In the genomic region with DNA sequence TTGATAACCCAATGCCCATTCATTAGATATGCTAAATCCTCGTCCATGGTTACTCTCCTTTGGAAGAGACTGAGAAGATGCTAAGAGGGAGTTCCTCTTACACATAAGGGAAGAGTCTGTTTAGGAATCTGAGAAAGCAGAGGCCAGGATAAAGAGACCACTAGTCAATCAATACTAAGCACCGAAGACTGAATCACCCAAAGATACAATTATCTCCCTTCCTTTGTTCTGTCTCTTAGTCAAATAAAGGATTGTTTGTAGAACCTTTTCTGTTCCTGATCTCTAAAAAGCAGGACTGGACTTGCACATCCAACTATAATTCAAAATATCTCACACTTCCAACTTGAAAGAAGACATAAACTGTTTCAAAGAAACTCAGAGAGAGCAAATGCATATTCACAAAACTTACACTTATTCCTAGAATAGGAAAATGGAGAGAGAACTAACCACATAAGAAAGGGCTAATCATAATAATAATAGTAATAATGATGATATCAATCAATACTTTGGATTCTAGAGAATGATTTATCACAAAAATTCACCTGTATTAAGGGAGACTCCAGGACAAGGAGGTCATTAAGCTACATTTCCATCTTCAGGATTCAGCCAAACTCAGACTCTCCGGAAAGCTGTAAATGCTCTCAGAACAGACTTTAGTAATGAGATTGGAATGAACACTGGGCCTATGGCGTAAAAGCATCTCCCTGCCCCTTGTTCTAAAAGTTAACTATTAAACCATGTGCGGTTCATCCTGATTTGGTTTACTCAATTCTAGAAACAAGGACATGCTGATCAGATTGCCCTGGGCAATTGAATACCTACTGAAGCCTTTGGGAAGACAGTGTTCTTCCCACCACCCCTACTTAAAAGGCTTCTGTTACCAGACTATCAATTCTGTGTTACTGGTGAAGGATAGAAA, we compare ENCODE assay signal across 9 cellular contexts.
A peak's percentile ranks its signal among the peaks of the same experiment; 100 is the strongest.
DNase-seq lines count a peak whose midpoint lies in the region; ATAC-seq and TF ChIP-seq lines count a peak whose summit lies in the region.
"Had no signal": no experiment of that assay in that cellular context is flagged by ENCODE, and none has a peak within 500 bp of the region (broad histone marks: within the 10 kb centered on the region; RNA-seq: fewer than 3 reads in every experiment).

No MANE protein-coding gene starts in this region.

- H3K27me3 ChIP-seq in right atrium auricular region: no peaks in the 10 kb centered on the region

- no peaks in the 10 kb centered on the region for H3K9me3 ChIP-seq in right atrium auricular region

- peak overlapping the region in 1 of 2 donors; percentile 1 for H3K4me3 ChIP-seq in right atrium auricular region
- no peak overlapping the region for H3K4me3 ChIP-seq in skin epidermis

- peak; percentile 83 for DNase-seq in SW480 (ENCODE audit: low spot score)
- no peak for DNase-seq in right atrium auricular region (ENCODE audit: low spot score)
- no peak for DNase-seq in effector CD4-positive, alpha-beta T cell
- no peak for DNase-seq in NCI-H510A treated with DMSO at 0.1 percent for 48 hours (lab: John Stamatoyannopoulos, UW)
- DNase-seq: NCI-H187 had no signal

- TF ChIP-seq CTCF in right atrium auricular region (IDR thresholded peaks at IDR 0.05): no peak

- H3K4me1 ChIP-seq in right atrium auricular region: peaks cover 0 to 12% of the 10 kb centered on the region in 2 donors

- H3K27ac ChIP-seq in right atrium auricular region (peak overlapping the region; percentile 64 to 67), skin epidermis (peak overlapping the region in 14 of 21 experiments; percentile 18 to 85 (median 58))

- H3K36me3 ChIP-seq in right atrium auricular region: no peaks in the 10 kb centered on the region

- ATAC-seq in GM19025 (IDR thresholded peaks at IDR 0.05; ENCODE audit: low read depth, unreplicated experiment): peak; percentile 6
- no peak for ATAC-seq in GM19328 (IDR thresholded peaks at IDR 0.05; ENCODE audit: unreplicated experiment)
- ATAC-seq in HG02759 (IDR thresholded peaks at IDR 0.05; ENCODE audit: unreplicated experiment): no peak
